In the genomic region with DNA sequence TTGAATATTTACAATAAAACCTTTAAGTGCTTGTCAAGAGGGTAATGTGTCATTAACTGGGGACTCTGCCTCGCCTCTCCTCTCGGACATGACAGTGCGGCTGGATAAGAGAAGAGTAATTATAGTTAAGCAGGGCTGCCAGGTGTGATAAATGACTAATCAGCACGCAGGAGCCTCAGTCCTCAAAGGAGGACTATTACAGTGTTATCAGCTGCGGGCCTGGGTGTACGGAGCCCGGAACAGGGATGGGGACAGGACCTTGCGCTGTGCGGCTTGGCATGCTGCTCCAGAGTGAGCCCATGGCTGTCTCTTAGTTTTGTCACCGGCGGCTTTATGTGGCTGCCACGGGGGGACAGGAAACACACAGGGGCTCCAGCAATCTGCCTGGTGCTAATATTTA, we compare ENCODE assay signal across 1 cellular context.
TF ChIP-seq lines count a peak whose summit lies in the region.

No MANE protein-coding gene starts in this region.

TF ChIP-seq in K562, 482 proteins besides CTCF, POLR2A, EP300 and RAD21 (continued from another document and continues in another):
- TF ChIP-seq, protein P1, sequence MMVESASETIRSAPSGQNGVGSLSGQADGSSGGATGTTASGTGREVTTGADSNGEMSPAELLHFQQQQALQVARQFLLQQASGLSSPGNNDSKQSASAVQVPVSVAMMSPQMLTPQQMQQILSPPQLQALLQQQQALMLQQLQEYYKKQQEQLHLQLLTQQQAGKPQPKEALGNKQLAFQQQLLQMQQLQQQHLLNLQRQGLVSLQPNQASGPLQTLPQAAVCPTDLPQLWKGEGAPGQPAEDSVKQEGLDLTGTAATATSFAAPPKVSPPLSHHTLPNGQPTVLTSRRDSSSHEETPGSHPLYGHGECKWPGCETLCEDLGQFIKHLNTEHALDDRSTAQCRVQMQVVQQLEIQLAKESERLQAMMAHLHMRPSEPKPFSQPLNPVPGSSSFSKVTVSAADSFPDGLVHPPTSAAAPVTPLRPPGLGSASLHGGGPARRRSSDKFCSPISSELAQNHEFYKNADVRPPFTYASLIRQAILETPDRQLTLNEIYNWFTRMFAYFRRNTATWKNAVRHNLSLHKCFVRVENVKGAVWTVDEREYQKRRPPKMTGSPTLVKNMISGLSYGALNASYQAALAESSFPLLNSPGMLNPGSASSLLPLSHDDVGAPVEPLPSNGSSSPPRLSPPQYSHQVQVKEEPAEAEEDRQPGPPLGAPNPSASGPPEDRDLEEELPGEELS (CRISPR knock-in tag; IDR thresholded peaks at IDR 0.05; ENCODE audit: borderline replicate concordance) = no peak
- TF ChIP-seq RBM17 (IDR thresholded peaks at IDR 0.05; ENCODE audit: borderline replicate concordance, low read depth, low read length) (no peak), HIVEP1 (CRISPR knock-in tag; IDR thresholded peaks at IDR 0.05) (no peak), NUFIP1 (IDR thresholded peaks at IDR 0.05; ENCODE audit: partially characterized antibody) (no peak), SRSF9 (IDR thresholded peaks at IDR 0.05; ENCODE audit: borderline replicate concordance, low read depth, low read length) (no peak), SMARCB1 (IDR thresholded peaks at IDR 0.05; ENCODE audit: insufficient read length, low read depth) (no peak), ZNF778 (CRISPR knock-in tag; IDR thresholded peaks at IDR 0.05) (no peak), ZFPM2 (CRISPR knock-in tag; IDR thresholded peaks at IDR 0.05) (no peak), SMARCE1 (IDR thresholded peaks at IDR 0.05) (peak; percentile 42; the same call in 1 of the 2 replicates), KHSRP (IDR thresholded peaks at IDR 0.05) (no peak), ZFX (CRISPR knock-in tag; IDR thresholded peaks at IDR 0.05) (no peak), TAF9B (IDR thresholded peaks at IDR 0.05; ENCODE audit: partially characterized antibody) (no peak), SMC3 (conservative IDR thresholded peaks at IDR 0.05; ENCODE audit: insufficient read depth, low read depth, low read length) (no peak), TFAM (CRISPR knock-in tag; conservative IDR thresholded peaks at IDR 0.05) (no peak), ELF1 (tag; IDR thresholded peaks at IDR 0.05) (no peak), ILF3 (IDR thresholded peaks at IDR 0.05; ENCODE audit: borderline replicate concordance) (no peak), TGIF2 (CRISPR knock-in tag; IDR thresholded peaks at IDR 0.05) (no peak), E2F3 (CRISPR knock-in tag; IDR thresholded peaks at IDR 0.05) (no peak), ELF4 (CRISPR knock-in tag; IDR thresholded peaks at IDR 0.05) (no peak), CREB1 (IDR thresholded peaks at IDR 0.05) (peak; percentile 50; the same call in 1 of the 2 replicates), CREB1 (CRISPR knock-in tag; IDR thresholded peaks at IDR 0.05) (no peak), GATAD2B (IDR thresholded peaks at IDR 0.05; ENCODE audit: borderline replicate concordance) (no peak), ZKSCAN3 (CRISPR knock-in tag; IDR thresholded peaks at IDR 0.05) (no peak), PTBP1 (IDR thresholded peaks at IDR 0.05; ENCODE audit: low read depth, low read length) (no peak), ZNF589 (CRISPR knock-in tag; IDR thresholded peaks at IDR 0.05; ENCODE audit: low read depth) (no peak), NR2C2 (CRISPR knock-in tag; IDR thresholded peaks at IDR 0.05) (no peak), NR2C2 (tag; IDR thresholded peaks at IDR 0.05) (no peak), ZNF324 (CRISPR knock-in tag; IDR thresholded peaks at IDR 0.05) (no peak), CCNT2 (IDR thresholded peaks at IDR 0.05; ENCODE audit: borderline replicate concordance, extremely low read depth, insufficient read length, low read depth, low read length) (peak; percentile 46), TAL1 (IDR thresholded peaks at IDR 0.05) (peak; percentile 93), NCOR1 (IDR thresholded peaks at IDR 0.05) (peak; percentile 85), MEF2A (IDR thresholded peaks at IDR 0.05; ENCODE audit: control insufficient read depth, low read depth, low read length) (no peak), SMAD2 (IDR thresholded peaks at IDR 0.05; ENCODE audit: low read depth, low read length) (no peak)
- TF ChIP-seq, protein P2, sequence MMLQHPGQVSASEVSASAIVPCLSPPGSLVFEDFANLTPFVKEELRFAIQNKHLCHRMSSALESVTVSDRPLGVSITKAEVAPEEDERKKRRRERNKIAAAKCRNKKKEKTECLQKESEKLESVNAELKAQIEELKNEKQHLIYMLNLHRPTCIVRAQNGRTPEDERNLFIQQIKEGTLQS (IDR thresholded peaks at IDR 0.05) = no peak
- TF ChIP-seq, protein P2 (CRISPR knock-in tag; conservative IDR thresholded peaks at IDR 0.05) = no peak
- TF ChIP-seq, protein P3, sequence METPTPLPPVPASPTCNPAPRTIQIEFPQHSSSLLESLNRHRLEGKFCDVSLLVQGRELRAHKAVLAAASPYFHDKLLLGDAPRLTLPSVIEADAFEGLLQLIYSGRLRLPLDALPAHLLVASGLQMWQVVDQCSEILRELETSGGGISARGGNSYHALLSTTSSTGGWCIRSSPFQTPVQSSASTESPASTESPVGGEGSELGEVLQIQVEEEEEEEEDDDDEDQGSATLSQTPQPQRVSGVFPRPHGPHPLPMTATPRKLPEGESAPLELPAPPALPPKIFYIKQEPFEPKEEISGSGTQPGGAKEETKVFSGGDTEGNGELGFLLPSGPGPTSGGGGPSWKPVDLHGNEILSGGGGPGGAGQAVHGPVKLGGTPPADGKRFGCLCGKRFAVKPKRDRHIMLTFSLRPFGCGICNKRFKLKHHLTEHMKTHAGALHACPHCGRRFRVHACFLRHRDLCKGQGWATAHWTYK (CRISPR knock-in tag; IDR thresholded peaks at IDR 0.05) = no peak
- TF ChIP-seq, protein P4, sequence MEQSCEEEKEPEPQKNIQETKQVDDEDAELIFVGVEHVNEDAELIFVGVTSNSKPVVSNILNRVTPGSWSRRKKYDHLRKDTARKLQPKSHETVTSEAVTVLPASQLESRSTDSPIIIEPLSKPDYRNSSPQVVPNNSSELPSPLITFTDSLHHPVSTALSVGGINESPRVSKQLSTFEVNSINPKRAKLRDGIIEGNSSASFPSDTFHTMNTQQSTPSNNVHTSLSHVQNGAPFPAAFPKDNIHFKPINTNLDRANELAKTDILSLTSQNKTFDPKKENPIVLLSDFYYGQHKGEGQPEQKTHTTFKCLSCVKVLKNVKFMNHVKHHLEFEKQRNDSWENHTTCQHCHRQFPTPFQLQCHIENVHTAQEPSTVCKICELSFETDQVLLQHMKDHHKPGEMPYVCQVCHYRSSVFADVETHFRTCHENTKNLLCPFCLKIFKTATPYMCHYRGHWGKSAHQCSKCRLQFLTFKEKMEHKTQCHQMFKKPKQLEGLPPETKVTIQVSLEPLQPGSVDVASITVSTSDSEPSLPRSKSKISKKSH (CRISPR knock-in tag; IDR thresholded peaks at IDR 0.05) = no peak
- TF ChIP-seq, protein P5, sequence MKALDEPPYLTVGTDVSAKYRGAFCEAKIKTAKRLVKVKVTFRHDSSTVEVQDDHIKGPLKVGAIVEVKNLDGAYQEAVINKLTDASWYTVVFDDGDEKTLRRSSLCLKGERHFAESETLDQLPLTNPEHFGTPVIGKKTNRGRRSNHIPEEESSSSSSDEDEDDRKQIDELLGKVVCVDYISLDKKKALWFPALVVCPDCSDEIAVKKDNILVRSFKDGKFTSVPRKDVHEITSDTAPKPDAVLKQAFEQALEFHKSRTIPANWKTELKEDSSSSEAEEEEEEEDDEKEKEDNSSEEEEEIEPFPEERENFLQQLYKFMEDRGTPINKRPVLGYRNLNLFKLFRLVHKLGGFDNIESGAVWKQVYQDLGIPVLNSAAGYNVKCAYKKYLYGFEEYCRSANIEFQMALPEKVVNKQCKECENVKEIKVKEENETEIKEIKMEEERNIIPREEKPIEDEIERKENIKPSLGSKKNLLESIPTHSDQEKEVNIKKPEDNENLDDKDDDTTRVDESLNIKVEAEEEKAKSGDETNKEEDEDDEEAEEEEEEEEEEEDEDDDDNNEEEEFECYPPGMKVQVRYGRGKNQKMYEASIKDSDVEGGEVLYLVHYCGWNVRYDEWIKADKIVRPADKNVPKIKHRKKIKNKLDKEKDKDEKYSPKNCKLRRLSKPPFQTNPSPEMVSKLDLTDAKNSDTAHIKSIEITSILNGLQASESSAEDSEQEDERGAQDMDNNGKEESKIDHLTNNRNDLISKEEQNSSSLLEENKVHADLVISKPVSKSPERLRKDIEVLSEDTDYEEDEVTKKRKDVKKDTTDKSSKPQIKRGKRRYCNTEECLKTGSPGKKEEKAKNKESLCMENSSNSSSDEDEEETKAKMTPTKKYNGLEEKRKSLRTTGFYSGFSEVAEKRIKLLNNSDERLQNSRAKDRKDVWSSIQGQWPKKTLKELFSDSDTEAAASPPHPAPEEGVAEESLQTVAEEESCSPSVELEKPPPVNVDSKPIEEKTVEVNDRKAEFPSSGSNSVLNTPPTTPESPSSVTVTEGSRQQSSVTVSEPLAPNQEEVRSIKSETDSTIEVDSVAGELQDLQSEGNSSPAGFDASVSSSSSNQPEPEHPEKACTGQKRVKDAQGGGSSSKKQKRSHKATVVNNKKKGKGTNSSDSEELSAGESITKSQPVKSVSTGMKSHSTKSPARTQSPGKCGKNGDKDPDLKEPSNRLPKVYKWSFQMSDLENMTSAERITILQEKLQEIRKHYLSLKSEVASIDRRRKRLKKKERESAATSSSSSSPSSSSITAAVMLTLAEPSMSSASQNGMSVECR (CRISPR knock-in tag; IDR thresholded peaks at IDR 0.05) = no peak
- TF ChIP-seq, protein P6, sequence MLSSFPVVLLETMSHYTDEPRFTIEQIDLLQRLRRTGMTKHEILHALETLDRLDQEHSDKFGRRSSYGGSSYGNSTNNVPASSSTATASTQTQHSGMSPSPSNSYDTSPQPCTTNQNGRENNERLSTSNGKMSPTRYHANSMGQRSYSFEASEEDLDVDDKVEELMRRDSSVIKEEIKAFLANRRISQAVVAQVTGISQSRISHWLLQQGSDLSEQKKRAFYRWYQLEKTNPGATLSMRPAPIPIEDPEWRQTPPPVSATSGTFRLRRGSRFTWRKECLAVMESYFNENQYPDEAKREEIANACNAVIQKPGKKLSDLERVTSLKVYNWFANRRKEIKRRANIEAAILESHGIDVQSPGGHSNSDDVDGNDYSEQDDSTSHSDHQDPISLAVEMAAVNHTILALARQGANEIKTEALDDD (IDR thresholded peaks at IDR 0.05) = no peak
- TF ChIP-seq, protein P7, sequence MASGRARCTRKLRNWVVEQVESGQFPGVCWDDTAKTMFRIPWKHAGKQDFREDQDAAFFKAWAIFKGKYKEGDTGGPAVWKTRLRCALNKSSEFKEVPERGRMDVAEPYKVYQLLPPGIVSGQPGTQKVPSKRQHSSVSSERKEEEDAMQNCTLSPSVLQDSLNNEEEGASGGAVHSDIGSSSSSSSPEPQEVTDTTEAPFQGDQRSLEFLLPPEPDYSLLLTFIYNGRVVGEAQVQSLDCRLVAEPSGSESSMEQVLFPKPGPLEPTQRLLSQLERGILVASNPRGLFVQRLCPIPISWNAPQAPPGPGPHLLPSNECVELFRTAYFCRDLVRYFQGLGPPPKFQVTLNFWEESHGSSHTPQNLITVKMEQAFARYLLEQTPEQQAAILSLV (tag; IDR thresholded peaks at IDR 0.05) = no peak
- TF ChIP-seq, protein P8, sequence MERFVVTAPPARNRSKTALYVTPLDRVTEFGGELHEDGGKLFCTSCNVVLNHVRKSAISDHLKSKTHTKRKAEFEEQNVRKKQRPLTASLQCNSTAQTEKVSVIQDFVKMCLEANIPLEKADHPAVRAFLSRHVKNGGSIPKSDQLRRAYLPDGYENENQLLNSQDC (CRISPR knock-in tag; IDR thresholded peaks at IDR 0.05) = no peak
- TF ChIP-seq, protein P9, sequence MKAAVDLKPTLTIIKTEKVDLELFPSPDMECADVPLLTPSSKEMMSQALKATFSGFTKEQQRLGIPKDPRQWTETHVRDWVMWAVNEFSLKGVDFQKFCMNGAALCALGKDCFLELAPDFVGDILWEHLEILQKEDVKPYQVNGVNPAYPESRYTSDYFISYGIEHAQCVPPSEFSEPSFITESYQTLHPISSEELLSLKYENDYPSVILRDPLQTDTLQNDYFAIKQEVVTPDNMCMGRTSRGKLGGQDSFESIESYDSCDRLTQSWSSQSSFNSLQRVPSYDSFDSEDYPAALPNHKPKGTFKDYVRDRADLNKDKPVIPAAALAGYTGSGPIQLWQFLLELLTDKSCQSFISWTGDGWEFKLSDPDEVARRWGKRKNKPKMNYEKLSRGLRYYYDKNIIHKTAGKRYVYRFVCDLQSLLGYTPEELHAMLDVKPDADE (conservative IDR thresholded peaks at IDR 0.05; ENCODE audit: control insufficient read depth, low read depth, low read length) = no peak
- TF ChIP-seq, protein P10, sequence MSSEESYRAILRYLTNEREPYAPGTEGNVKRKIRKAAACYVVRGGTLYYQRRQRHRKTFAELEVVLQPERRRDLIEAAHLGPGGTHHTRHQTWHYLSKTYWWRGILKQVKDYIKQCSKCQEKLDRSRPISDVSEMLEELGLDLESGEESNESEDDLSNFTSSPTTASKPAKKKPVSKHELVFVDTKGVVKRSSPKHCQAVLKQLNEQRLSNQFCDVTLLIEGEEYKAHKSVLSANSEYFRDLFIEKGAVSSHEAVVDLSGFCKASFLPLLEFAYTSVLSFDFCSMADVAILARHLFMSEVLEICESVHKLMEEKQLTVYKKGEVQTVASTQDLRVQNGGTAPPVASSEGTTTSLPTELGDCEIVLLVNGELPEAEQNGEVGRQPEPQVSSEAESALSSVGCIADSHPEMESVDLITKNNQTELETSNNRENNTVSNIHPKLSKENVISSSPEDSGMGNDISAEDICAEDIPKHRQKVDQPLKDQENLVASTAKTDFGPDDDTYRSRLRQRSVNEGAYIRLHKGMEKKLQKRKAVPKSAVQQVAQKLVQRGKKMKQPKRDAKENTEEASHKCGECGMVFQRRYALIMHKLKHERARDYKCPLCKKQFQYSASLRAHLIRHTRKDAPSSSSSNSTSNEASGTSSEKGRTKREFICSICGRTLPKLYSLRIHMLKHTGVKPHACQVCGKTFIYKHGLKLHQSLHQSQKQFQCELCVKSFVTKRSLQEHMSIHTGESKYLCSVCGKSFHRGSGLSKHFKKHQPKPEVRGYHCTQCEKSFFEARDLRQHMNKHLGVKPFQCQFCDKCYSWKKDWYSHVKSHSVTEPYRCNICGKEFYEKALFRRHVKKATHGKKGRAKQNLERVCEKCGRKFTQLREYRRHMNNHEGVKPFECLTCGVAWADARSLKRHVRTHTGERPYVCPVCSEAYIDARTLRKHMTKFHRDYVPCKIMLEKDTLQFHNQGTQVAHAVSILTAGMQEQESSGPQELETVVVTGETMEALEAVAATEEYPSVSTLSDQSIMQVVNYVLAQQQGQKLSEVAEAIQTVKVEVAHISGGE (CRISPR knock-in tag; IDR thresholded peaks at IDR 0.05) = no peak
